Comparison of ENCODE assay signal across 20 cellular contexts in genomic region chr9:92257327-92257726, GRCh38.
"Had no signal": no experiment of that assay in that cellular context is flagged by ENCODE, and none has a peak within 500 bp of the region (broad histone marks: within the 10 kb centered on the region; RNA-seq: fewer than 3 reads in every experiment).

No MANE protein-coding gene starts in this region.

- ATAC-seq: activated CD4-positive, alpha-beta T cell treated with anti-CD3 and anti-CD28 coated beads for 36 hours; stimulated activated memory B cell treated with anti-CD40 and anti-IgM and Interleukin-4, amounts not matched to agents 10 μg/mL and 1 μg/mL and 100 μg/mL, for 72 hours; WTC11 had no signal

- H3K27me3 ChIP-seq: ascending aorta, sigmoid colon, spleen had no signal

- H3K27ac ChIP-seq: ascending aorta, sigmoid colon, spleen, thoracic aorta had no signal

- H3K4me1 ChIP-seq: ascending aorta, sigmoid colon, spleen had no signal

- H3K9me3 Mint-ChIP-seq: activated CD4-positive, alpha-beta memory T cell treated with anti-CD3 and anti-CD28 coated beads, Interleukin-2, amount 10 ng/mL, durations not matched to agents 7 days and 5 days; central memory CD8-positive, alpha-beta T cell; stimulated activated memory B cell treated with anti-CD40 and anti-IgM and Interleukin-4, amounts not matched to agents 10 μg/mL and 1 μg/mL and 100 μg/mL, for 72 hours; WTC11 had no signal

- H3K4me3 ChIP-seq: ascending aorta, sigmoid colon, spleen, thoracic aorta had no signal

- DNase-seq: activated CD4-positive, alpha-beta memory T cell treated with anti-CD3 and anti-CD28 coated beads, Interleukin-2, amount 10 ng/mL, durations not matched to agents 7 days and 5 days; activated CD4-positive, alpha-beta T cell treated with anti-CD3 and anti-CD28 coated beads for 36 hours; activated CD8-positive, alpha-beta memory T cell treated with anti-CD3 and anti-CD28 coated beads, Interleukin-2, amount 50 U/mL, for 48 hours; activated effector memory CD4-positive, alpha-beta T cell treated with Interleukin-2 at 50 U/mL for 16 hours; activated naive CD4-positive, alpha-beta T cell treated with anti-CD3 and anti-CD28 coated beads, Interleukin-2, amount 50 U/mL, for 16 hours; activated T-cell treated with anti-CD3 and anti-CD28 coated beads, Interleukin-2, amount 50 U/mL, for 48 hours; effector CD4-positive, alpha-beta T cell; hypothalamus; islet precursor cell; midbrain; occipital lobe; posterior cingulate gyrus; sigmoid colon; spleen; stimulated activated CD4-positive, alpha-beta T cell treated with anti-CD3 and anti-CD28 coated beads, Interleukin-4, amount 100 ng/mL, for 4 hours had no signal

- H3K4me1 Mint-ChIP-seq: activated CD4-positive, alpha-beta memory T cell treated with anti-CD3 and anti-CD28 coated beads, Interleukin-2, amount 10 ng/mL, durations not matched to agents 7 days and 5 days; activated CD4-positive, alpha-beta T cell treated with anti-CD3 and anti-CD28 coated beads for 36 hours; central memory CD8-positive, alpha-beta T cell; stimulated activated memory B cell treated with anti-CD40 and anti-IgM and Interleukin-4, amounts not matched to agents 10 μg/mL and 1 μg/mL and 100 μg/mL, for 72 hours; WTC11 had no signal

- H3K27me3 Mint-ChIP-seq: activated CD4-positive, alpha-beta memory T cell treated with anti-CD3 and anti-CD28 coated beads, Interleukin-2, amount 10 ng/mL, durations not matched to agents 7 days and 5 days; activated CD4-positive, alpha-beta T cell treated with anti-CD3 and anti-CD28 coated beads for 36 hours; central memory CD8-positive, alpha-beta T cell; stimulated activated memory B cell treated with anti-CD40 and anti-IgM and Interleukin-4, amounts not matched to agents 10 μg/mL and 1 μg/mL and 100 μg/mL, for 72 hours had no signal

- H3K27ac Mint-ChIP-seq: activated CD4-positive, alpha-beta memory T cell treated with anti-CD3 and anti-CD28 coated beads, Interleukin-2, amount 10 ng/mL, durations not matched to agents 7 days and 5 days; activated CD4-positive, alpha-beta T cell treated with anti-CD3 and anti-CD28 coated beads for 36 hours; stimulated activated memory B cell treated with anti-CD40 and anti-IgM and Interleukin-4, amounts not matched to agents 10 μg/mL and 1 μg/mL and 100 μg/mL, for 72 hours; WTC11 had no signal

- H3K9me3 ChIP-seq: ascending aorta, sigmoid colon, spleen, thoracic aorta had no signal

- H3K4me3 Mint-ChIP-seq: activated CD4-positive, alpha-beta memory T cell treated with anti-CD3 and anti-CD28 coated beads, Interleukin-2, amount 10 ng/mL, durations not matched to agents 7 days and 5 days; activated CD4-positive, alpha-beta T cell treated with anti-CD3 and anti-CD28 coated beads for 36 hours; central memory CD8-positive, alpha-beta T cell; stimulated activated memory B cell treated with anti-CD40 and anti-IgM and Interleukin-4, amounts not matched to agents 10 μg/mL and 1 μg/mL and 100 μg/mL, for 72 hours; WTC11 had no signal
